Comparison of ENCODE assay signal across 8 cellular contexts in the genomic region with DNA sequence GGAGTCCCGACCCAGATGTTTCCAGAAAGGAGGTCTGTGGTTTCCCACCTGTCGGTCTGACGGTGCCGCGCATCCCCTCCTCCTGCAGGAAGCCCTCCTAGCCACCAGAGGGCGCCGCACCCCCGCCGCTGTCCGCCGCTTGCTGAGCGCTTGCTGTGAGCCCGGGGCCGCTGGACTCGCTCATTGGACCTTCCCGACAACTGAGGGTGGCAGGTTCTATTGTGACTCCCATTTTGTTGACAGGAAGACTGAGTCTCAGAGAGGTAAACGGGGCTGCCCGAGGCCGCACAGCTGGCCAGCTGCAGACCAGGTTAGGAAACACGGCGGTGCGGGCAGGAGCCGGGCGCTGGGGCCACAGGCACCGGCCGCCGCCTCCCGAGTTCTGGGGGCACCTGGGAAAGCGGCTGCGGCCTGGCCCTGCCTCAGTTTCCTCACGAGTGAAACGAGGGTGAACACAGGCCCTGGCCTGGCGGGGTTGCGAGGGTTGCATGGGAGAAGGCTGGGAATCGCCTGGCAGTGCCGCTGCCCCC.
DNase-seq lines count a peak whose midpoint lies in the region; ATAC-seq and TF ChIP-seq lines count a peak whose summit lies in the region.

No MANE protein-coding gene starts in this region.

- ATAC-seq in left colon (peak; percentile 62), HG03175 (IDR thresholded peaks at IDR 0.05; ENCODE audit: unreplicated experiment) (no peak)

- no peak overlapping the region for H3K4me3 Mint-ChIP-seq in brain

- no peak overlapping the region for H3K27ac Mint-ChIP-seq in brain

- intact Hi-C loops in left colon (cut with DNase I, micrococcal nuclease) = no loop called here

- H3K4me1 Mint-ChIP-seq in brain = peaks cover 61% of the 10 kb centered on the region

- TF ChIP-seq CTCF in AG09319 (IDR thresholded peaks at IDR 0.05; ENCODE audit: low read depth, low read length) (peak; percentile 68), VCaP (conservative IDR thresholded peaks at IDR 0.05) (peak; percentile 75), brain (conservative IDR thresholded peaks at IDR 0.05) (peak; percentile 64 to 94)

- H3K36me3 Mint-ChIP-seq in brain = no peaks in the 10 kb centered on the region

- H3K27me3 Mint-ChIP-seq in brain = peaks cover 7% of the 10 kb centered on the region

- no peak overlapping the region for H3K27ac ChIP-seq in VCaP

- H3K9me3 Mint-ChIP-seq in brain = no peaks in the 10 kb centered on the region

- DNase-seq in AG09319 (ENCODE audit: extremely low read depth, low read depth) = no peak
- DNase-seq in HT-29 (ENCODE audit: low spot score) = peak; percentile 43
- peak in 1 of 2 donors; percentile 66 for DNase-seq in left colon
- DNase-seq in stimulated activated CD4-positive, alpha-beta T cell treated with anti-CD3 and anti-CD28 coated beads, TNF-alpha, amount 100 ng/mL, for 48 hours (ENCODE audit: low read depth in 3 of 3) = peak; percentile 69 to 72 (median 71)
- DNase-seq in NCI-H1436 (lab: John Stamatoyannopoulos, UW) = no peak

Comparison
In these comparisons a context has a peak if more than half of its experiments do, and no peak if none do; other contexts are left out.
1. DNase-seq: peak in HT-29 (single experiment) and stimulated activated CD4-positive, alpha-beta T cell treated with anti-CD3 and anti-CD28 coated beads, TNF-alpha, amount 100 ng/mL, for 48 hours (3 of 3); none in AG09319 (single experiment) and NCI-H1436 (single experiment).
2. Peak in every context shown above with its lines, with median percentiles within 50 percentile points of each other: CTCF ChIP-seq.